18 cellular contexts compared by ENCODE assay signal in the genomic region with DNA sequence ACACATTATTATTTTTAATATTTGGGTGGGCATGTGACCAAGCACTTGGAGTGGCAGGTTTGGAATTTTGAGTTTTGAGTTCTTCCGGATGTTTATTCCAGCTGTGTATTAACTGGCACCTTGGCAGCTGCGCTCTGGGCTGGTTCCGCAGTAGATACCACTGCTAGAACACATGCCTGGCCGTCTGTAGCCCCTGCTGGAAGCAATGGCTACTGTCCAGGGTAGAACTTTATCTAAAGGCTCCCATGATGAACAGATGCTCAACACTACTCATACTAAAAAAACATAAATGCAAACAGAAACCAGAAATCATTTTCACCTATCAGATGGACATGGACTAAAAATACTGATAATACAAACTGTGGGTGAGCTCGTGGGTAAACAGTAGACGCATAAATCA. TPM values are rescaled to one million over a fixed set of nuclear protein-coding genes. Genes with fewer than 3 reads are reported as not detected.
DNase-seq lines count a peak whose midpoint lies in the region; TF ChIP-seq lines count a peak whose summit lies in the region.
"Had no signal": no experiment of that assay in that cellular context is flagged by ENCODE, and none has a peak within 500 bp of the region (broad histone marks: within the 10 kb centered on the region; RNA-seq: fewer than 3 reads in every experiment).

No MANE protein-coding gene starts in this region.

- no peak overlapping the region for H4K8ac ChIP-seq in H9 (replicated peaks; ENCODE audit: insufficient read length, low read depth, low read length)

- no peak overlapping the region for H2BK12ac ChIP-seq in H9 (ENCODE audit: insufficient read length, low read depth, low read length)

- H3K27me3 Mint-ChIP-seq in H9 (ENCODE audit: low read depth) (no peaks in the 10 kb centered on the region), neural crest cell (ENCODE audit: low read depth) (no peaks in the 10 kb centered on the region)
- H3K27me3 Mint-ChIP-seq: CD4-positive, alpha-beta memory T cell had no signal

- H3K27ac Mint-ChIP-seq in H9 (no peak overlapping the region), neural crest cell (ENCODE audit: unreplicated experiment) (no peak overlapping the region)

- no peaks in the 10 kb centered on the region for H3K79me1 ChIP-seq in H9 (ENCODE audit: insufficient read depth, low read depth, low read length, poor library complexity, severe bottlenecking)

- H2BK15ac ChIP-seq in H9 (ENCODE audit: low read depth, low read length): no peak overlapping the region

- no peak overlapping the region for H4K5ac ChIP-seq in H9 (ENCODE audit: insufficient read length, low read depth, low read length)

- no peak overlapping the region for H3K4ac ChIP-seq in H9 (ENCODE audit: low read depth, low read length)

- DNase-seq in NCI-H2227 (lab: John Stamatoyannopoulos, UW; ENCODE audit: unreplicated experiment) (peak; percentile 66), NCI-H2227 treated with DMSO at 0.1 percent for 48 hours (lab: John Stamatoyannopoulos, UW) (no peak), H9 (no peak), neural crest cell (ENCODE audit: low read depth, low spot score) (no peak), HK-2 (ENCODE audit: unreplicated experiment) (no peak), smooth muscle cell (lab: John Stamatoyannopoulos, UW; ENCODE audit: unreplicated experiment) (no peak)
- no peak for DNase-seq in activated T-cell treated with anti-CD3 and anti-CD28 coated beads, Interleukin-2, amount 50 U/mL, for 1 hour
- DNase-seq: 8988T; Calu3; CD4-positive, alpha-beta memory T cell; DMS79; MG63; NCI-H1092 treated with DMSO at 0.1 percent for 48 hours; NCI-H1694 treated with DMSO at 0.1 percent for 48 hours; NCI-H2107; NCI-H345; NCI-H526 treated with DMSO at 0.1 percent for 48 hours had no signal

- no peak overlapping the region for H2AFZ ChIP-seq in H9 (ENCODE audit: low read length)
- no peak overlapping the region for H2AFZ ChIP-seq in smooth muscle cell (ENCODE audit: low read depth)

- no CpG with 5 or more reads among the region's 6 CpGs for whole genome bisulfite sequencing in H9 (ENCODE audit: extremely low coverage, insufficient read length, low lambda C conversion rate)
- 92% methylated on average over 6 of the region's 6 CpGs for WGBS in smooth muscle cell (ENCODE audit: low lambda C conversion rate)

- H3K4me2 ChIP-seq in H9 (ENCODE audit: insufficient read depth, insufficient read length, low read length) (no peak overlapping the region), smooth muscle cell (no peak overlapping the region)

- no peaks in the 10 kb centered on the region for H3K23me2 ChIP-seq in H9 (ENCODE audit: insufficient read length, low read depth, low read length, poor library complexity, severe bottlenecking)

- H4K20me1 ChIP-seq in H9 (ENCODE audit: control insufficient read depth, insufficient read depth, insufficient read length) (no peaks in the 10 kb centered on the region), smooth muscle cell (ENCODE audit: low read depth) (no peaks in the 10 kb centered on the region)

- H3K36me3 Mint-ChIP-seq in H9 (ENCODE audit: insufficient read depth in 1 of 3, low read depth in 3 of 3) (peaks cover 0 to 5% (median 0%) of the 10 kb centered on the region in 3 experiments; a peak in 2 of 7 replicates), neural crest cell (ENCODE audit: low read depth) (no peaks in the 10 kb centered on the region)

- H3K9ac ChIP-seq in H9 (ENCODE audit: extremely low read depth, insufficient read length, low read length) (no peak overlapping the region), smooth muscle cell (ENCODE audit: low read depth) (no peak overlapping the region)

- H3K4me1 ChIP-seq in H9 (ENCODE audit: insufficient read depth, low read length) (0 out of 2 replicates have a peak, but pooled peaks cover 2% of the 10 kb centered on the region), smooth muscle cell (ENCODE audit: low read depth) (peaks cover 12% of the 10 kb centered on the region)

- H3K27me3 ChIP-seq in H9 (ENCODE audit: insufficient read depth, low read length): no peaks in the 10 kb centered on the region
- no peaks in the 10 kb centered on the region for H3K27me3 ChIP-seq in smooth muscle cell (ENCODE audit: low read depth)
- H3K27me3 ChIP-seq: MG63 had no signal

- no peak overlapping the region for H3K23ac ChIP-seq in H9 (ENCODE audit: insufficient read length, low read depth, low read length)

- H3K79me2 ChIP-seq in H9 (ENCODE audit: insufficient read depth, low read length) (no peaks in the 10 kb centered on the region), smooth muscle cell (ENCODE audit: low read depth) (no peaks in the 10 kb centered on the region)

- H2AK5ac ChIP-seq in H9 (ENCODE audit: insufficient read length, low read length): no peak overlapping the region

- H3K9me3 ChIP-seq in H9 (ENCODE audit: control insufficient read depth, low read depth, low read length): no peaks in the 10 kb centered on the region
- H3K9me3 ChIP-seq in smooth muscle cell (replicated peaks; ENCODE audit: low read depth): no peaks in the 10 kb centered on the region
- H3K9me3 ChIP-seq: MG63 had no signal

- H3K4me3 Mint-ChIP-seq in H9: no peak overlapping the region
- H3K4me3 Mint-ChIP-seq in neural crest cell: no peak overlapping the region
- H3K4me3 Mint-ChIP-seq: CD4-positive, alpha-beta memory T cell had no signal

- H3K36me3 ChIP-seq in smooth muscle cell (ENCODE audit: low read depth): no peaks in the 10 kb centered on the region
- H3K36me3 ChIP-seq: MG63 had no signal

- H3K9me3 Mint-ChIP-seq in H9: no peaks in the 10 kb centered on the region
- H3K9me3 Mint-ChIP-seq in neural crest cell: no peaks in the 10 kb centered on the region
- H3K9me3 Mint-ChIP-seq: CD4-positive, alpha-beta memory T cell had no signal

- H3K18ac ChIP-seq in H9 (ENCODE audit: insufficient read length, low read depth, low read length): no peak overlapping the region

- no peak overlapping the region for H2BK5ac ChIP-seq in H9 (ENCODE audit: insufficient read length, low read length)

- H2BK120ac ChIP-seq in H9 (ENCODE audit: low read depth, low read length, poor library complexity, severe bottlenecking): no peak overlapping the region

- no peak overlapping the region for H4K91ac ChIP-seq in H9 (ENCODE audit: insufficient read length, low read depth, low read length)

- no peak overlapping the region for H2BK20ac ChIP-seq in H9 (ENCODE audit: low read depth, low read length, poor library complexity, severe bottlenecking)

- no peak overlapping the region for H3T11ph ChIP-seq in H9 (ENCODE audit: low read length)

- H3K4me1 Mint-ChIP-seq in H9 (peaks cover 13 to 18% of the 10 kb centered on the region in 2 experiments), neural crest cell (no peaks in the 10 kb centered on the region)

- no peak overlapping the region for H3K4me3 ChIP-seq in smooth muscle cell
- H3K4me3 ChIP-seq: MG63 had no signal

- H3K14ac ChIP-seq in H9 (ENCODE audit: insufficient read depth, low read length): no peak overlapping the region

- H3K56ac ChIP-seq in H9 (ENCODE audit: insufficient read length, low read depth, low read length): no peak overlapping the region

- TF ChIP-seq CTCF in H9 (conservative IDR thresholded peaks at IDR 0.05) (0 out of 3 replicates have a peak, but pooled peaks have one; percentile 12), VCaP (conservative IDR thresholded peaks at IDR 0.05) (no peak; the same call in 1 of the 2 replicates), neural crest cell (conservative IDR thresholded peaks at IDR 0.05) (peak; percentile 27), smooth muscle cell (IDR thresholded peaks at IDR 0.05; ENCODE audit: borderline replicate concordance, insufficient read depth, poor library complexity, severe bottlenecking) (no peak)

- peaks cover 8% of the 10 kb centered on the region for H3F3A ChIP-seq in smooth muscle cell (ENCODE audit: low read depth)

- no peak overlapping the region for H3K27ac ChIP-seq in H9 (ENCODE audit: insufficient read length, low read depth, low read length)
- H3K27ac ChIP-seq in VCaP: peak overlapping the region; percentile 20; the same call in 1 of the 2 replicates
- H3K27ac ChIP-seq in smooth muscle cell (ENCODE audit: low read depth): no peak overlapping the region

RNA-seq across cellular contexts. Expression of a gene that starts 19.4 kb away (rescaled TPM):
- total RNA-seq in H9 (2021): 4.5 and 4.7 TPM in 2 replicates
- total RNA-seq in neural crest cell: 22.8 and 23.2 TPM in 2 replicates
- 37.6 and 37.9 TPM in 2 replicates for total RNA-seq in smooth muscle cell
- 30.1 and 33.4 TPM in 2 replicates for polyA plus RNA-seq in smooth muscle cell

RNA-seq across cellular contexts. Expression of a gene that starts 43.3 kb away (rescaled TPM):
- total RNA-seq in H9 (2021) (10.8 and 11.3 TPM in 2 replicates), neural crest cell (11.9 and 13.2 TPM in 2 replicates), smooth muscle cell (34.9 and 37.9 TPM in 2 replicates)
- 38.6 and 47.8 TPM in 2 replicates for polyA plus RNA-seq in smooth muscle cell

Comparison
In these comparisons a context has a peak if more than half of its experiments do, and no peak if none do; other contexts are left out.
1. CTCF ChIP-seq: peak in H9 (single experiment) and neural crest cell (single experiment); none in VCaP (single experiment) and smooth muscle cell (single experiment).